36 cellular contexts compared by ENCODE assay signal in genomic region chr21:42454221-42454570, GRCh38. TPM values are rescaled to one million over a fixed set of nuclear protein-coding genes. Genes with fewer than 3 reads are reported as not detected.
"Had no signal": no experiment of that assay in that cellular context is flagged by ENCODE, and none has a peak within 500 bp of the region (broad histone marks: within the 10 kb centered on the region; RNA-seq: fewer than 3 reads in every experiment).

No MANE protein-coding gene starts in this region.

- H3K36me3 ChIP-seq: gastroesophageal sphincter, neural progenitor cell, right lobe of liver, thyroid gland, upper lobe of left lung, vagina had no signal

- H3K4me1 ChIP-seq: gastroesophageal sphincter, right lobe of liver, vagina had no signal

- H3K4me3 Mint-ChIP-seq: activated CD4-positive, alpha-beta T cell treated with anti-CD3 and anti-CD28 coated beads, Interleukin-2, amount 10 ng/mL, durations not matched to agents 24 days and 14 days; activated CD8-positive, alpha-beta T cell treated with anti-CD3 and anti-CD28 coated beads for 36 hours; activated naive CD8-positive, alpha-beta T cell; activated T-cell treated with anti-CD3 and anti-CD28 coated beads, Interleukin-2, amount 50 U/mL, for 4 hours; effector memory CD8-positive, alpha-beta T cell; naive thymus-derived CD4-positive, alpha-beta T cell; neural progenitor cell; stimulated activated effector memory CD8-positive, alpha-beta T cell treated with anti-CD3 and anti-CD28 coated beads, Interleukin-12 subunit alpha, Interleukin-12 subunit beta, amount 100 ng/mL, for 72 hours; stimulated activated naive CD8-positive, alpha-beta T cell treated with anti-CD3 and anti-CD28 coated beads, Interleukin-15, amount 100 ng/mL, for 72 hours; T-helper 1 cell treated with Interleukin-12 subunit alpha and Interleukin-12 subunit beta and Interleukin-4 antibody, amounts not matched to agents 30 μg/mL and 1 μg/mL, for 36 hours had no signal

- H3K9me3 ChIP-seq: body of pancreas, gastroesophageal sphincter, right lobe of liver, thyroid gland, upper lobe of left lung, vagina had no signal

- ATAC-seq: activated CD8-positive, alpha-beta T cell treated with anti-CD3 and anti-CD28 coated beads for 36 hours; activated T-cell treated with anti-CD3 and anti-CD28 coated beads, Interleukin-2, amount 50 U/mL, for 4 hours; body of pancreas; effector memory CD8-positive, alpha-beta T cell; gastroesophageal sphincter; left cardiac atrium; naive thymus-derived CD4-positive, alpha-beta T cell; stimulated activated effector memory CD8-positive, alpha-beta T cell treated with anti-CD3 and anti-CD28 coated beads, Interleukin-12 subunit alpha, Interleukin-12 subunit beta, amount 100 ng/mL, for 72 hours; stimulated activated naive CD8-positive, alpha-beta T cell treated with anti-CD3 and anti-CD28 coated beads, Interleukin-15, amount 100 ng/mL, for 72 hours had no signal

- DNase-seq: activated CD4-positive, alpha-beta T cell treated with anti-CD3 and anti-CD28 coated beads, Interleukin-2, amount 10 ng/mL, durations not matched to agents 24 days and 14 days; activated CD4-positive, CD25-positive, alpha-beta regulatory T cell treated with anti-CD3 and anti-CD28 coated beads, Interleukin-2, amount 50 U/mL, for 72 hours; activated CD8-positive, alpha-beta T cell treated with anti-CD3 and anti-CD28 coated beads for 36 hours; activated T-cell treated with anti-CD3 and anti-CD28 coated beads, Interleukin-2, amount 50 U/mL, for 4 hours; anterior cingulate cortex; body of pancreas; effector memory CD8-positive, alpha-beta T cell; erythroblast; head of caudate nucleus; hippocampal formation; left cardiac atrium; mammary epithelial cell; midbrain; naive thymus-derived CD4-positive, alpha-beta T cell; occipital lobe; right lobe of liver; stimulated activated CD4-positive, alpha-beta T cell treated with anti-CD3 and anti-CD28 coated beads, Interleukin-4, amount 100 ng/mL, for 24 hours; stimulated activated naive CD8-positive, alpha-beta T cell treated with anti-CD3 and anti-CD28 coated beads, Interleukin-15, amount 100 ng/mL, for 72 hours; substantia nigra; SW 1271; T-helper 9 cell; upper lobe of left lung had no signal

- H3K27ac Mint-ChIP-seq: activated CD4-positive, alpha-beta T cell treated with anti-CD3 and anti-CD28 coated beads, Interleukin-2, amount 10 ng/mL, durations not matched to agents 24 days and 14 days; activated CD8-positive, alpha-beta T cell treated with anti-CD3 and anti-CD28 coated beads for 36 hours; activated naive CD8-positive, alpha-beta T cell; activated T-helper 2 cell treated with anti-CD3 and anti-CD28 coated beads, Interferon-gamma antibody, Interleukin-2, Interleukin-4, amounts not matched to agents 10 μg/mL and 5 μg/mL and 100 μg/mL, durations not matched to agents 14 hours and 24 hours and 36 hours; effector memory CD8-positive, alpha-beta T cell; stimulated activated effector memory CD8-positive, alpha-beta T cell treated with anti-CD3 and anti-CD28 coated beads, Interleukin-12 subunit alpha, Interleukin-12 subunit beta, amount 100 ng/mL, for 72 hours; T-helper 1 cell treated with Interleukin-12 subunit alpha and Interleukin-12 subunit beta and Interleukin-4 antibody, amounts not matched to agents 30 μg/mL and 1 μg/mL, for 36 hours had no signal

- H3K27me3 Mint-ChIP-seq: activated CD4-positive, alpha-beta T cell treated with anti-CD3 and anti-CD28 coated beads, Interleukin-2, amount 10 ng/mL, durations not matched to agents 24 days and 14 days; activated CD8-positive, alpha-beta T cell treated with anti-CD3 and anti-CD28 coated beads for 36 hours; activated naive CD8-positive, alpha-beta T cell; effector memory CD8-positive, alpha-beta T cell; naive thymus-derived CD4-positive, alpha-beta T cell; stimulated activated naive CD8-positive, alpha-beta T cell treated with anti-CD3 and anti-CD28 coated beads, Interleukin-15, amount 100 ng/mL, for 72 hours had no signal

- H3K27me3 ChIP-seq: body of pancreas, dorsolateral prefrontal cortex, neural progenitor cell, right lobe of liver, thyroid gland, upper lobe of left lung, vagina had no signal

- H3K36me3 Mint-ChIP-seq: activated naive CD8-positive, alpha-beta T cell; neural progenitor cell had no signal

- H3K27ac ChIP-seq: body of pancreas, coronary artery, dorsolateral prefrontal cortex, gastroesophageal sphincter, neural progenitor cell, right lobe of liver, skin epidermis, thyroid gland, upper lobe of left lung, vagina had no signal

- H3K4me3 ChIP-seq: body of pancreas, coronary artery, dorsolateral prefrontal cortex, gastroesophageal sphincter, neural progenitor cell, right lobe of liver, skin epidermis, thyroid gland, upper lobe of left lung, vagina had no signal

- H3K9me3 Mint-ChIP-seq: activated CD4-positive, alpha-beta T cell treated with anti-CD3 and anti-CD28 coated beads, Interleukin-2, amount 10 ng/mL, durations not matched to agents 24 days and 14 days; activated CD8-positive, alpha-beta T cell treated with anti-CD3 and anti-CD28 coated beads for 36 hours; activated T-cell treated with anti-CD3 and anti-CD28 coated beads, Interleukin-2, amount 50 U/mL, for 4 hours; activated T-helper 2 cell treated with anti-CD3 and anti-CD28 coated beads, Interferon-gamma antibody, Interleukin-2, Interleukin-4, amounts not matched to agents 10 μg/mL and 5 μg/mL and 100 μg/mL, durations not matched to agents 14 hours and 24 hours and 36 hours; effector memory CD8-positive, alpha-beta T cell; stimulated activated effector memory CD8-positive, alpha-beta T cell treated with anti-CD3 and anti-CD28 coated beads, Interleukin-12 subunit alpha, Interleukin-12 subunit beta, amount 100 ng/mL, for 72 hours; stimulated activated naive CD8-positive, alpha-beta T cell treated with anti-CD3 and anti-CD28 coated beads, Interleukin-15, amount 100 ng/mL, for 72 hours; T-helper 1 cell treated with Interleukin-12 subunit alpha and Interleukin-12 subunit beta and Interleukin-4 antibody, amounts not matched to agents 30 μg/mL and 1 μg/mL, for 36 hours had no signal

RNA-seq across cellular contexts. Expression of gene RSPH1, which starts 41.8 kb away (rescaled TPM):
- total RNA-seq: activated CD4-positive, alpha-beta T cell treated with anti-CD3 and anti-CD28 coated beads, Interleukin-2, amount 10 ng/mL, durations not matched to agents 24 days and 14 days; activated CD8-positive, alpha-beta T cell treated with anti-CD3 and anti-CD28 coated beads for 36 hours; activated T-cell treated with anti-CD3 and anti-CD28 coated beads, Interleukin-2, amount 50 U/mL, for 4 hours; activated T-helper 2 cell treated with anti-CD3 and anti-CD28 coated beads, Interferon-gamma antibody, Interleukin-2, Interleukin-4, amounts not matched to agents 10 μg/mL and 5 μg/mL and 100 μg/mL, durations not matched to agents 14 hours and 24 hours and 36 hours; fibroblast of lung; fibroblast of villous mesenchyme; left cardiac atrium; vagina had no signal

RNA-seq across cellular contexts. Expression of gene UBASH3A, which starts 50.5 kb away (rescaled TPM):
- total RNA-seq: cerebellum, fibroblast of lung, fibroblast of villous mesenchyme, mammary epithelial cell, occipital lobe had no signal

RNA-seq across cellular contexts. Expression of gene TMPRSS3, which starts 58.3 kb away (rescaled TPM):
- total RNA-seq: fibroblast of lung, fibroblast of villous mesenchyme, occipital lobe had no signal
